9 cellular contexts compared by ENCODE assay signal in genomic region chr2:65017335-65017734, GRCh38. TPM values are rescaled to one million over a fixed set of nuclear protein-coding genes. Genes with fewer than 3 reads are reported as not detected.
A peak's percentile ranks its signal among the peaks of the same experiment; 100 is the strongest.
DNase-seq lines count a peak whose midpoint lies in the region; ATAC-seq and TF ChIP-seq lines count a peak whose summit lies in the region.
"Had no signal": no experiment of that assay in that cellular context is flagged by ENCODE, and none has a peak within 500 bp of the region (broad histone marks: within the 10 kb centered on the region; RNA-seq: fewer than 3 reads in every experiment).

No MANE protein-coding gene starts in this region.

- no peaks in the 10 kb centered on the region for H3K27me3 ChIP-seq in DND-41 (ENCODE audit: insufficient read depth, low read length, poor library complexity)
- no peaks in the 10 kb centered on the region for H3K27me3 ChIP-seq in mesendoderm (ENCODE audit: insufficient read depth, low read length, poor library complexity)

- no peak overlapping the region for H2BK15ac ChIP-seq in mesendoderm (replicated peaks; ENCODE audit: low read depth)

- TF ChIP-seq CTCF in DND-41 (IDR thresholded peaks at IDR 0.05; ENCODE audit: borderline replicate concordance, extremely low read depth, low read length, poor library complexity, severe bottlenecking) (peak; percentile 16), NB4 (IDR thresholded peaks at IDR 0.05; ENCODE audit: low read depth, low read length) (peak; percentile 66)

- 0 out of 2 replicates have a peak, but pooled peaks cover 20% of the 10 kb centered on the region for H4K20me1 ChIP-seq in DND-41 (ENCODE audit: insufficient read depth, low read length)

- TF ChIP-seq POLR2A in NB4 (IDR thresholded peaks at IDR 0.05; ENCODE audit: extremely low read depth, insufficient read length), result no peak

- no peak overlapping the region for H2AK5ac ChIP-seq in mesendoderm (ENCODE audit: low read length)

- no peak overlapping the region for H4K8ac ChIP-seq in mesendoderm (ENCODE audit: low read depth, low read length)

- H3K36me3 ChIP-seq in DND-41 (ENCODE audit: insufficient read depth, low read length) (peaks cover 100% of the 10 kb centered on the region), mesendoderm (ENCODE audit: control insufficient read depth, insufficient read depth, low read length) (no peaks in the 10 kb centered on the region)

- H4K5ac ChIP-seq in mesendoderm (ENCODE audit: low read length), result no peak overlapping the region

- no peaks in the 10 kb centered on the region for H3K9me3 ChIP-seq in DND-41 (ENCODE audit: insufficient read depth, low read length, severe bottlenecking)

- H3K27ac ChIP-seq in DND-41 (ENCODE audit: low read length), result no peak overlapping the region
- no peak overlapping the region for H3K27ac ChIP-seq in mesendoderm (ENCODE audit: low read depth, low read length)

- ATAC-seq in DND-41 (ENCODE audit: insufficient read depth, low read depth), result no peak
- no peak for ATAC-seq in activated naive CD4-positive, alpha-beta T cell treated with anti-CD3 and anti-CD28 coated beads, Interleukin-2, amount 50 U/mL, for 72 hours

- no peaks in the 10 kb centered on the region for H3K79me1 ChIP-seq in mesendoderm (ENCODE audit: low read length)

- no peak overlapping the region for H3K18ac ChIP-seq in mesendoderm (ENCODE audit: low read length)

- H3K4me3 ChIP-seq in DND-41 (ENCODE audit: low read depth in 1 of 2, low read length in 2 of 2) (no peak overlapping the region), NB4 (ENCODE audit: low read depth, low read length) (peak overlapping the region; percentile 41), mesendoderm (ENCODE audit: low read length) (no peak overlapping the region)

- no peak overlapping the region for H3K4me3 Mint-ChIP-seq in dendritic cell treated with granulocyte-macrophage colony-stimulating factor and Interleukin-4, amounts not matched to agents 40 ng/mL and 50 ng/mL, for 4 days
- H3K4me3 Mint-ChIP-seq: activated naive CD4-positive, alpha-beta T cell treated with anti-CD3 and anti-CD28 coated beads, Interleukin-2, amount 50 U/mL, for 24 hours had no signal

- no peaks in the 10 kb centered on the region for H3K27me3 Mint-ChIP-seq in dendritic cell treated with granulocyte-macrophage colony-stimulating factor and Interleukin-4, amounts not matched to agents 40 ng/mL and 50 ng/mL, for 4 days
- H3K27me3 Mint-ChIP-seq: activated naive CD4-positive, alpha-beta T cell treated with anti-CD3 and anti-CD28 coated beads, Interleukin-2, amount 50 U/mL, for 24 hours had no signal

- no peaks in the 10 kb centered on the region for H3K9me3 Mint-ChIP-seq in dendritic cell treated with granulocyte-macrophage colony-stimulating factor and Interleukin-4, amounts not matched to agents 40 ng/mL and 50 ng/mL, for 4 days
- H3K9me3 Mint-ChIP-seq in activated naive CD4-positive, alpha-beta T cell treated with anti-CD3 and anti-CD28 coated beads, Interleukin-2, amount 50 U/mL, for 72 hours, result no peaks in the 10 kb centered on the region
- H3K9me3 Mint-ChIP-seq: activated naive CD4-positive, alpha-beta T cell treated with anti-CD3 and anti-CD28 coated beads, Interleukin-2, amount 50 U/mL, for 24 hours had no signal

- H3K56ac ChIP-seq in mesendoderm (ENCODE audit: low read length), result no peak overlapping the region

- H3K79me2 ChIP-seq in DND-41 (ENCODE audit: insufficient read depth, low read length) (peaks cover 6% of the 10 kb centered on the region; the same call in 1 of the 2 replicates), mesendoderm (ENCODE audit: control insufficient read depth, insufficient read depth, low read length) (no peaks in the 10 kb centered on the region)

- no peak overlapping the region for H2BK5ac ChIP-seq in mesendoderm (ENCODE audit: low read length)

- H3K4me1 Mint-ChIP-seq in dendritic cell treated with granulocyte-macrophage colony-stimulating factor and Interleukin-4, amounts not matched to agents 40 ng/mL and 50 ng/mL, for 4 days (ENCODE audit: low read depth), result peaks cover 56% of the 10 kb centered on the region

- H3K27ac Mint-ChIP-seq in dendritic cell treated with granulocyte-macrophage colony-stimulating factor and Interleukin-4, amounts not matched to agents 40 ng/mL and 50 ng/mL, for 4 days, result peak overlapping the region; percentile 93
- no peak overlapping the region for H3K27ac Mint-ChIP-seq in activated naive CD4-positive, alpha-beta T cell treated with anti-CD3 and anti-CD28 coated beads, Interleukin-2, amount 50 U/mL, for 72 hours
- H3K27ac Mint-ChIP-seq: activated naive CD4-positive, alpha-beta T cell treated with anti-CD3 and anti-CD28 coated beads, Interleukin-2, amount 50 U/mL, for 24 hours had no signal

- H3K4ac ChIP-seq in mesendoderm (ENCODE audit: low read depth, low read length), result no peak overlapping the region

- H3K4me2 ChIP-seq in DND-41 (ENCODE audit: insufficient read depth, low read length) (no peak overlapping the region), mesendoderm (ENCODE audit: low read length) (no peak overlapping the region)

- H2AFZ ChIP-seq in DND-41 (ENCODE audit: low read depth, low read length), result no peak overlapping the region

- H3K9ac ChIP-seq in DND-41 (ENCODE audit: low read depth, low read length) (no peak overlapping the region), mesendoderm (ENCODE audit: low read length) (no peak overlapping the region)

- H3K36me3 Mint-ChIP-seq in dendritic cell treated with granulocyte-macrophage colony-stimulating factor and Interleukin-4, amounts not matched to agents 40 ng/mL and 50 ng/mL, for 4 days (ENCODE audit: low read depth), result peaks cover 79% of the 10 kb centered on the region
- peaks cover 14 to 29% of the 10 kb centered on the region in 2 donors for H3K36me3 Mint-ChIP-seq in activated naive CD4-positive, alpha-beta T cell treated with anti-CD3 and anti-CD28 coated beads, Interleukin-2, amount 50 U/mL, for 72 hours

- no peak overlapping the region for H3K23ac ChIP-seq in mesendoderm (ENCODE audit: low read length)

- intact Hi-C loops in dendritic cell treated with granulocyte-macrophage colony-stimulating factor and Interleukin-4, amounts not matched to agents 40 ng/mL and 50 ng/mL, for 4 days (cut with micrococcal nuclease), result no loop called here

- DNase-seq in DND-41, result no peak
- peak; percentile 94 for DNase-seq in NB4 (ENCODE audit: low read depth)
- DNase-seq in mesendoderm, result peak; percentile 44
- no peak for DNase-seq in activated naive CD4-positive, alpha-beta T cell treated with anti-CD3 and anti-CD28 coated beads, Interleukin-2, amount 50 U/mL, for 72 hours (ENCODE audit: low spot score in 2 of 2)
- DNase-seq in epidermal melanocyte (ENCODE audit: insufficient read length, low spot score), result no peak
- DNase-seq in SW 1271 (lab: John Stamatoyannopoulos, UW), result no peak
- no peak for DNase-seq in NCI-H524 (lab: John Stamatoyannopoulos, UW)

- no peak overlapping the region for H2BK120ac ChIP-seq in mesendoderm (ENCODE audit: low read depth, low read length)

- H3K4me1 ChIP-seq in DND-41 (ENCODE audit: insufficient read depth, low read length) (no peaks in the 10 kb centered on the region), mesendoderm (ENCODE audit: control insufficient read depth, low read depth, low read length) (peaks cover 3% of the 10 kb centered on the region)

- no CpG with 5 or more reads among the region's 4 CpGs for WGBS in mesendoderm (ENCODE audit: extremely low coverage, insufficient coverage, low lambda C conversion rate)

RNA-seq across cellular contexts. Expression of gene SLC1A4, which starts 28.1 kb away (rescaled TPM):
- 0.59 TPM for polyA plus RNA-seq in mesendoderm (2013, experiment 1 of 2)
- polyA plus RNA-seq in mesendoderm (2013, experiment 2 of 2), result 0.69 TPM
- 10 to 100 TPM in 1 of 2 donors, 1 to 10 TPM in 1; 4.1 to 16.9 TPM for total RNA-seq in activated naive CD4-positive, alpha-beta T cell treated with anti-CD3 and anti-CD28 coated beads, Interleukin-2, amount 50 U/mL, for 72 hours

RNA-seq across cellular contexts. Expression of gene CEP68, which starts 38.9 kb away (rescaled TPM):
- polyA plus RNA-seq in mesendoderm (2013, experiment 1 of 2), result 9.3 TPM
- polyA plus RNA-seq in mesendoderm (2013, experiment 2 of 2), result 9.4 TPM
- 1 to 10 TPM; 4.1 to 4.2 TPM for total RNA-seq in activated naive CD4-positive, alpha-beta T cell treated with anti-CD3 and anti-CD28 coated beads, Interleukin-2, amount 50 U/mL, for 72 hours

Comparison
In these comparisons a context has a peak if more than half of its experiments do, and no peak if none do; other contexts are left out.
1. DNase-seq: peak in NB4 (single experiment) and mesendoderm (single experiment); none in DND-41 (single experiment), activated naive CD4-positive, alpha-beta T cell treated with anti-CD3 and anti-CD28 coated beads, Interleukin-2, amount 50 U/mL, for 72 hours (0 of 2), epidermal melanocyte (single experiment), SW 1271 (0 of 2) and NCI-H524 (0 of 2).